In genomic region chr20:38472513-38473352, GRCh38 we compare ENCODE assay signal across 8 cellular contexts. TPM values are rescaled to one million over a fixed set of nuclear protein-coding genes. Genes with fewer than 3 reads are reported as not detected.
DNase-seq lines count a peak whose midpoint lies in the region; ATAC-seq and TF ChIP-seq lines count a peak whose summit lies in the region.

TSS of gene RALGAPB (plus strand) at chr20:38472843. CDS start at chr20:38488433, 15,590 bp downstream.

- CTCF ChIA-PET in activated CD4-positive, alpha-beta T cell treated with anti-CD3 and anti-CD28 coated beads, Interleukin-2, amount 10 ng/mL, durations not matched to agents 7 days and 5 days (lab: Charles Lee): interaction anchor here (0.7 to 3.7 kb wide), 7 partner anchors 13 to 79 kb away, joined by 3 to 24 read pairs (median 3); partner anchors contain the start of gene SNHG17

- peaks cover 13% of the 10 kb centered on the region for H3K36me3 Mint-ChIP-seq in activated CD4-positive, alpha-beta T cell treated with anti-CD3 and anti-CD28 coated beads, Interleukin-2, amount 10 ng/mL, durations not matched to agents 7 days and 5 days (ENCODE audit: low read depth)

- POLR2A ChIA-PET in activated CD4-positive, alpha-beta T cell treated with anti-CD3 and anti-CD28 coated beads, Interleukin-2, amount 10 ng/mL, durations not matched to agents 7 days and 5 days (lab: Charles Lee): no interaction called here

- H3K9me3 Mint-ChIP-seq in activated CD4-positive, alpha-beta T cell treated with anti-CD3 and anti-CD28 coated beads, Interleukin-2, amount 10 ng/mL, durations not matched to agents 7 days and 5 days: no peaks in the 10 kb centered on the region

- peak within 1 kb of the TSS; percentile 86 for H3K27ac Mint-ChIP-seq in activated CD4-positive, alpha-beta T cell treated with anti-CD3 and anti-CD28 coated beads, Interleukin-2, amount 10 ng/mL, durations not matched to agents 7 days and 5 days

- DNase-seq in NCI-H69 (lab: John Stamatoyannopoulos, UW) (peak; percentile 97), cortex of kidney (lab: John Stamatoyannopoulos, UW) (peak; percentile 29), left colon (peak; percentile 98 to 99)
- peak; percentile 98 for DNase-seq in activated CD4-positive, alpha-beta T cell treated with anti-CD3 and anti-CD28 coated beads, Interleukin-2, amount 10 ng/mL, durations not matched to agents 7 days and 5 days
- peak; percentile 98 for DNase-seq in stimulated activated CD4-positive, alpha-beta T cell treated with anti-CD3 and anti-CD28 coated beads, Interleukin-1b, Interleukin-23, amount 100 ng/mL, for 48 hours

- H3K4me3 Mint-ChIP-seq in activated CD4-positive, alpha-beta T cell treated with anti-CD3 and anti-CD28 coated beads, Interleukin-2, amount 10 ng/mL, durations not matched to agents 7 days and 5 days: peak within 1 kb of the TSS; percentile 82

- peak; percentile 95 for ATAC-seq in GM19351 (IDR thresholded peaks at IDR 0.05; ENCODE audit: unreplicated experiment)
- ATAC-seq in HG03521 (IDR thresholded peaks at IDR 0.05; ENCODE audit: unreplicated experiment): peak; percentile 87
- peak; percentile 94 for ATAC-seq in left colon

- H3K27me3 Mint-ChIP-seq in activated CD4-positive, alpha-beta T cell treated with anti-CD3 and anti-CD28 coated beads, Interleukin-2, amount 10 ng/mL, durations not matched to agents 7 days and 5 days: peaks cover 2% of the 10 kb centered on the region

- intact Hi-C loops in left colon (cut with DNase I, micrococcal nuclease): no loop called here

- peak within 1 kb of the TSS; percentile 83 for H3K27ac ChIP-seq in C4-2B

- peak; percentile 47 for TF ChIP-seq CTCF in C4-2B (conservative IDR thresholded peaks at IDR 0.05)

- peaks cover 40% of the 10 kb centered on the region for H3K4me1 Mint-ChIP-seq in activated CD4-positive, alpha-beta T cell treated with anti-CD3 and anti-CD28 coated beads, Interleukin-2, amount 10 ng/mL, durations not matched to agents 7 days and 5 days

RNA-seq across cellular contexts. Expression of gene RALGAPB, which starts in this region (rescaled TPM):
- total RNA-seq in activated CD4-positive, alpha-beta T cell treated with anti-CD3 and anti-CD28 coated beads, Interleukin-2, amount 10 ng/mL, durations not matched to agents 7 days and 5 days: 10 to 100 TPM; 31.1 to 36.7 TPM
- total RNA-seq in left colon: 10 to 100 TPM; 37.1 to 44.4 TPM

Comparison
In these comparisons a context has a peak if more than half of its experiments do, and no peak if none do; other contexts are left out.
1. Peak in every context shown above with its lines: DNase-seq, ATAC-seq and H3K27ac ChIP-seq.
2. DNase-seq: peak in every context shown above with its lines; median percentile 98 in left colon; 98 in activated CD4-positive, alpha-beta T cell treated with anti-CD3 and anti-CD28 coated beads, Interleukin-2, amount 10 ng/mL, durations not matched to agents 7 days and 5 days; 98 in stimulated activated CD4-positive, alpha-beta T cell treated with anti-CD3 and anti-CD28 coated beads, Interleukin-1b, Interleukin-23, amount 100 ng/mL, for 48 hours; 97 in NCI-H69; 29 in cortex of kidney.